ENCODE assay signal across 29 cellular contexts in genomic region chr7:149547126-149547525, GRCh38. TPM values are rescaled to one million over a fixed set of nuclear protein-coding genes. Genes with fewer than 3 reads are reported as not detected.
DNase-seq lines count a peak whose midpoint lies in the region; ATAC-seq and TF ChIP-seq lines count a peak whose summit lies in the region.
"Had no signal": no experiment of that assay in that cellular context is flagged by ENCODE, and none has a peak within 500 bp of the region (broad histone marks: within the 10 kb centered on the region; RNA-seq: fewer than 3 reads in every experiment).

No MANE protein-coding gene starts in this region.

- TF ChIP-seq CTCF in CD8-positive, alpha-beta T cell (IDR thresholded peaks at IDR 0.05): no peak
- TF ChIP-seq CTCF in GM12874 (IDR thresholded peaks at IDR 0.05; ENCODE audit: insufficient read depth, low read depth, low read length) (0 out of 2 replicates have a peak, but pooled peaks have one; percentile 12), OCI-LY7 (conservative IDR thresholded peaks at IDR 0.05; ENCODE audit: low read length) (peak; percentile 67), endodermal cell (conservative IDR thresholded peaks at IDR 0.05) (peak; percentile 48)

- intact Hi-C loops in CD8-positive, alpha-beta T cell (cut with DNase I, micrococcal nuclease): no loop called here
- intact Hi-C loops in OCI-LY7 (cut with micrococcal nuclease; ENCODE audit: unreplicated experiment): no loop called here

- H3K36me3 Mint-ChIP-seq in CD8-positive, alpha-beta T cell: peaks cover 58% of the 10 kb centered on the region
- peaks cover 64% of the 10 kb centered on the region for H3K36me3 Mint-ChIP-seq in endodermal cell (ENCODE audit: low read depth)
- peaks cover 68% of the 10 kb centered on the region for H3K36me3 Mint-ChIP-seq in activated CD4-positive, alpha-beta T cell treated with anti-CD3 and anti-CD28 coated beads, Interleukin-2, amount 10 ng/mL, durations not matched to agents 7 days and 5 days (ENCODE audit: low read depth)

- ATAC-seq in CD8-positive, alpha-beta T cell: no peak
- no peak for ATAC-seq in HG03280 (IDR thresholded peaks at IDR 0.05; ENCODE audit: unreplicated experiment)
- no peak for ATAC-seq in GM18867 (IDR thresholded peaks at IDR 0.05; ENCODE audit: unreplicated experiment)
- ATAC-seq: gastrocnemius medialis, SK-N-SH treated with all-trans-retinoic acid at 6 μM for 48 hours had no signal

- H3K4me1 Mint-ChIP-seq in CD8-positive, alpha-beta T cell (ENCODE audit: low read depth): no peaks in the 10 kb centered on the region
- H3K4me1 Mint-ChIP-seq in endodermal cell: no peaks in the 10 kb centered on the region
- H3K4me1 Mint-ChIP-seq in activated CD4-positive, alpha-beta T cell treated with anti-CD3 and anti-CD28 coated beads, Interleukin-2, amount 10 ng/mL, durations not matched to agents 7 days and 5 days: no peaks in the 10 kb centered on the region
- H3K4me1 Mint-ChIP-seq: immature natural killer cell, neural crest cell had no signal

- H3K9me3 Mint-ChIP-seq in CD8-positive, alpha-beta T cell: no peaks in the 10 kb centered on the region
- peaks cover 11% of the 10 kb centered on the region for H3K9me3 Mint-ChIP-seq in endodermal cell
- peaks cover 5% of the 10 kb centered on the region for H3K9me3 Mint-ChIP-seq in activated CD4-positive, alpha-beta T cell treated with anti-CD3 and anti-CD28 coated beads, Interleukin-2, amount 10 ng/mL, durations not matched to agents 7 days and 5 days
- H3K9me3 Mint-ChIP-seq: immature natural killer cell; T-helper 2 cell treated with Interferon-gamma antibody and Interleukin-4, amounts not matched to agents 5 μg/mL and 100 μg/mL, for 36 hours had no signal

- no peak overlapping the region for H3K4me3 Mint-ChIP-seq in CD8-positive, alpha-beta T cell
- no peak overlapping the region for H3K4me3 Mint-ChIP-seq in endodermal cell
- no peak overlapping the region for H3K4me3 Mint-ChIP-seq in activated CD4-positive, alpha-beta T cell treated with anti-CD3 and anti-CD28 coated beads, Interleukin-2, amount 10 ng/mL, durations not matched to agents 7 days and 5 days
- H3K4me3 Mint-ChIP-seq: activated naive CD8-positive, alpha-beta T cell; B cell; immature natural killer cell; neural crest cell; T-helper 2 cell treated with Interferon-gamma antibody and Interleukin-4, amounts not matched to agents 5 μg/mL and 100 μg/mL, for 36 hours had no signal

- H3K79me2 ChIP-seq in OCI-LY7 (ENCODE audit: insufficient read depth, low read depth, low read length): no peaks in the 10 kb centered on the region
- H3K79me2 ChIP-seq: parathyroid adenoma had no signal

- no TSS peak for BruUV-seq in OCI-LY7 (replicated peaks; lab: Mats Ljungman, UMichigan)

- POLR2A ChIA-PET in CD8-positive, alpha-beta T cell (lab: Charles Lee): no interaction called here
- POLR2A ChIA-PET in OCI-LY7 (lab: Charles Lee): no interaction called here
- POLR2A ChIA-PET in activated CD4-positive, alpha-beta T cell treated with anti-CD3 and anti-CD28 coated beads, Interleukin-2, amount 10 ng/mL, durations not matched to agents 7 days and 5 days (lab: Charles Lee): no interaction called here

- no peaks in the 10 kb centered on the region for H3K4me1 ChIP-seq in CD8-positive, alpha-beta T cell (ENCODE audit: insufficient read depth, low read length)
- no peaks in the 10 kb centered on the region for H3K4me1 ChIP-seq in OCI-LY7 (ENCODE audit: insufficient read depth, low read length, poor library complexity, severe bottlenecking)
- no peaks in the 10 kb centered on the region for H3K4me1 ChIP-seq in endodermal cell (ENCODE audit: control insufficient read depth, insufficient read depth, low read length)
- H3K4me1 ChIP-seq: gastrocnemius medialis, HAP-1, parathyroid adenoma, tibial artery had no signal

- H3K4me2 ChIP-seq in OCI-LY7 (ENCODE audit: low read length): no peak overlapping the region
- H3K4me2 ChIP-seq: smooth muscle cell had no signal

- CTCF ChIA-PET in CD8-positive, alpha-beta T cell (lab: Charles Lee): interaction anchor here (0.9 kb wide), 1 partner anchor 12 kb away, joined by 3 read pairs; no protein-coding TSS in a partner anchor
- CTCF ChIA-PET in OCI-LY7 (lab: Charles Lee; ENCODE audit: unreplicated experiment): no interaction called here
- CTCF ChIA-PET in activated CD4-positive, alpha-beta T cell treated with anti-CD3 and anti-CD28 coated beads, Interleukin-2, amount 10 ng/mL, durations not matched to agents 7 days and 5 days (lab: Charles Lee): no interaction called here

- H3K27me3 ChIP-seq in CD8-positive, alpha-beta T cell (ENCODE audit: insufficient read depth, low read length): no peaks in the 10 kb centered on the region
- no peaks in the 10 kb centered on the region for H3K27me3 ChIP-seq in endodermal cell (ENCODE audit: control insufficient read depth, insufficient read depth, low read length, poor library complexity, severe bottlenecking)
- H3K27me3 ChIP-seq: cardiac muscle cell, gastrocnemius medialis, tibial artery had no signal

- H3K9me2 ChIP-seq in OCI-LY7 (ENCODE audit: insufficient read depth, low read length): no peaks in the 10 kb centered on the region

- no peak for DNase-seq in CD8-positive, alpha-beta T cell
- peak; percentile 11 for DNase-seq in OCI-LY7 (ENCODE audit: low spot score)
- peak; percentile 53 for DNase-seq in endodermal cell
- DNase-seq in activated CD4-positive, alpha-beta T cell treated with anti-CD3 and anti-CD28 coated beads, Interleukin-2, amount 10 ng/mL, durations not matched to agents 7 days and 5 days: no peak
- DNase-seq in stimulated activated CD4-positive, alpha-beta T cell treated with anti-CD3 and anti-CD28 coated beads, Interleukin-2, amount 100 ng/mL, for 24 hours: no peak
- DNase-seq: activated CD4-positive, alpha-beta T cell treated with anti-CD3 and anti-CD28 coated beads, Interleukin-2, amount 50 U/mL, for 4 hours; aorta; DMS79; gastrocnemius medialis; immature natural killer cell; mesenchymal stem cell; NCI-H146; NCI-H2107; OCI-M1; stimulated activated CD4-positive, alpha-beta T cell treated with anti-CD3 and anti-CD28 coated beads, Interleukin-1b, Interleukin-23, amount 100 ng/mL, for 48 hours; tibial artery had no signal

- no peak overlapping the region for H3K4me3 ChIP-seq in CD8-positive, alpha-beta T cell (ENCODE audit: low read depth, low read length)
- no peak overlapping the region for H3K4me3 ChIP-seq in OCI-LY7 (ENCODE audit: low read depth, low read length, poor library complexity, severe bottlenecking)
- no peak overlapping the region for H3K4me3 ChIP-seq in endodermal cell (ENCODE audit: low read length)
- H3K4me3 ChIP-seq: cardiac muscle cell, coronary artery, gastrocnemius medialis, HAP-1, smooth muscle cell, tibial artery had no signal

- WGBS in endodermal cell (ENCODE audit: insufficient coverage in 1 of 2, insufficient read length in 1 of 2), 2 experiments: 87 to 100% methylated on average over 3 of the region's 3 CpGs

- H3K27ac ChIP-seq in CD8-positive, alpha-beta T cell (ENCODE audit: low read depth, low read length): no peak overlapping the region
- H3K27ac ChIP-seq in OCI-LY7 (ENCODE audit: low read depth, low read length, poor library complexity, severe bottlenecking): no peak overlapping the region
- H3K27ac ChIP-seq in endodermal cell (ENCODE audit: low read depth, low read length): no peak overlapping the region
- H3K27ac ChIP-seq: cardiac muscle cell, coronary artery, gastrocnemius medialis, parathyroid adenoma, tibial artery had no signal

- no peaks in the 10 kb centered on the region for H3K27me3 Mint-ChIP-seq in CD8-positive, alpha-beta T cell (ENCODE audit: low read depth)
- H3K27me3 Mint-ChIP-seq in endodermal cell (ENCODE audit: insufficient read depth): no peaks in the 10 kb centered on the region
- H3K27me3 Mint-ChIP-seq in activated CD4-positive, alpha-beta T cell treated with anti-CD3 and anti-CD28 coated beads, Interleukin-2, amount 10 ng/mL, durations not matched to agents 7 days and 5 days: no peaks in the 10 kb centered on the region
- H3K27me3 Mint-ChIP-seq: activated naive CD8-positive, alpha-beta T cell; B cell had no signal

- peaks cover 12% of the 10 kb centered on the region for H3K36me3 ChIP-seq in CD8-positive, alpha-beta T cell (ENCODE audit: insufficient read depth, low read length)
- peaks cover 58% of the 10 kb centered on the region for H3K36me3 ChIP-seq in OCI-LY7 (ENCODE audit: insufficient read depth, low read length)
- H3K36me3 ChIP-seq in endodermal cell (ENCODE audit: control insufficient read depth, insufficient read depth, low read length): peaks cover 54% of the 10 kb centered on the region

- no peaks in the 10 kb centered on the region for H3K9me3 ChIP-seq in CD8-positive, alpha-beta T cell (ENCODE audit: low read length)
- H3K9me3 ChIP-seq in OCI-LY7 (ENCODE audit: low read length) (no peaks in the 10 kb centered on the region), endodermal cell (ENCODE audit: control insufficient read depth, low read length) (peaks cover 17% of the 10 kb centered on the region)
- H3K9me3 ChIP-seq: gastrocnemius medialis, HAP-1, tibial artery had no signal

- no peak overlapping the region for H2AFZ ChIP-seq in OCI-LY7 (ENCODE audit: low read length)
- H2AFZ ChIP-seq: parathyroid adenoma had no signal

- no peak overlapping the region for H3K9ac ChIP-seq in endodermal cell (ENCODE audit: extremely low read depth, low read length, poor library complexity, severe bottlenecking)
- H3K9ac ChIP-seq: parathyroid adenoma had no signal

- peak overlapping the region; percentile 4 for H3K27ac Mint-ChIP-seq in CD8-positive, alpha-beta T cell
- no peak overlapping the region for H3K27ac Mint-ChIP-seq in endodermal cell
- H3K27ac Mint-ChIP-seq in activated CD4-positive, alpha-beta T cell treated with anti-CD3 and anti-CD28 coated beads, Interleukin-2, amount 10 ng/mL, durations not matched to agents 7 days and 5 days: no peak overlapping the region
- H3K27ac Mint-ChIP-seq: activated naive CD8-positive, alpha-beta T cell; B cell; T-helper 2 cell treated with Interferon-gamma antibody and Interleukin-4, amounts not matched to agents 5 μg/mL and 100 μg/mL, for 36 hours had no signal

- no peaks in the 10 kb centered on the region for H4K20me1 ChIP-seq in OCI-LY7 (ENCODE audit: insufficient read depth, low read length)

RNA-seq across cellular contexts. Expression of gene ZNF746, which starts 49.5 kb away (rescaled TPM):
- total RNA-seq in CD8-positive, alpha-beta T cell: 10 to 100 TPM; 28.4 to 31.1 TPM
- total RNA-seq in OCI-LY7 (2014; rRNA removed; shearing (Covaris generic)): 14.8 and 17.3 TPM in 2 replicates
- total RNA-seq in OCI-LY7 (2022) (18.9 and 22.0 TPM in 2 replicates), endodermal cell (10 to 100 TPM; 20.1 to 22.3 TPM)
- polyA plus RNA-seq in endodermal cell (2013, experiment 1 of 2): 12.6 TPM
- polyA plus RNA-seq in endodermal cell (2013, experiment 2 of 2): 13.3 TPM
- 10 to 100 TPM; 21.0 to 21.9 TPM for total RNA-seq in activated CD4-positive, alpha-beta T cell treated with anti-CD3 and anti-CD28 coated beads, Interleukin-2, amount 10 ng/mL, durations not matched to agents 7 days and 5 days

Comparison
In these comparisons a context has a peak if more than half of its experiments do, and no peak if none do; other contexts are left out.
1. DNase-seq: peak in OCI-LY7 (single experiment) and endodermal cell (single experiment); none in CD8-positive, alpha-beta T cell (0 of 7), activated CD4-positive, alpha-beta T cell treated with anti-CD3 and anti-CD28 coated beads, Interleukin-2, amount 10 ng/mL, durations not matched to agents 7 days and 5 days (single experiment) and stimulated activated CD4-positive, alpha-beta T cell treated with anti-CD3 and anti-CD28 coated beads, Interleukin-2, amount 100 ng/mL, for 24 hours (0 of 2).